Comparison of ENCODE assay signal across 25 cellular contexts in genomic region chr5:152094076-152094475, GRCh38.
"Had no signal": no experiment of that assay in that cellular context is flagged by ENCODE, and none has a peak within 500 bp of the region (broad histone marks: within the 10 kb centered on the region; RNA-seq: fewer than 3 reads in every experiment).

No MANE protein-coding gene starts in this region.

- H3K27me3 ChIP-seq: colonic mucosa, esophagus squamous epithelium, gastrocnemius medialis, heart right ventricle, left lung had no signal

- H3K27me3 Mint-ChIP-seq: dendritic cell treated with granulocyte-macrophage colony-stimulating factor and Interleukin-4, amounts not matched to agents 40 ng/mL and 50 ng/mL, for 4 days; effector memory CD8-positive, alpha-beta T cell had no signal

- H3K4me3 Mint-ChIP-seq: dendritic cell treated with granulocyte-macrophage colony-stimulating factor and Interleukin-4, amounts not matched to agents 40 ng/mL and 50 ng/mL, for 4 days; effector memory CD8-positive, alpha-beta T cell; immature natural killer cell; mesothelial cell of epicardium; naive thymus-derived CD4-positive, alpha-beta T cell had no signal

- H3K4me1 Mint-ChIP-seq: immature natural killer cell had no signal

- DNase-seq: colonic mucosa; cortex of kidney; effector CD8-positive, alpha-beta T cell; effector memory CD8-positive, alpha-beta T cell; esophagus squamous epithelium; foreskin fibroblast; foreskin melanocyte; gastrocnemius medialis; glutamatergic neuron; head of caudate nucleus; heart right ventricle; hypothalamus; immature natural killer cell; islet precursor cell; kidney; kidney glomerular epithelial cell; left colon; left lung; left ventricle myocardium superior; lower lobe of right lung; mesenchymal stem cell; mucosa of descending colon; naive thymus-derived CD4-positive, alpha-beta T cell had no signal

- H3K4me3 ChIP-seq: colonic mucosa, esophagus squamous epithelium, gastrocnemius medialis, heart right ventricle, left lung, lower lobe of right lung, mucosa of descending colon had no signal

- H3K36me3 Mint-ChIP-seq: immature natural killer cell; mesothelial cell of epicardium; naive thymus-derived CD4-positive, alpha-beta T cell had no signal

- H3K36me3 ChIP-seq: colonic mucosa, esophagus squamous epithelium, gastrocnemius medialis, heart right ventricle, left lung, lower lobe of right lung had no signal

- ATAC-seq: effector memory CD8-positive, alpha-beta T cell; gastrocnemius medialis; heart right ventricle; left colon; left lung; left ventricle myocardium superior; lower lobe of right lung; mucosa of descending colon; naive thymus-derived CD4-positive, alpha-beta T cell had no signal

- H3K9me3 ChIP-seq: colonic mucosa, esophagus squamous epithelium, gastrocnemius medialis, heart right ventricle, left lung, lower lobe of right lung, mucosa of descending colon had no signal

- H3K27ac ChIP-seq: colonic mucosa, esophagus squamous epithelium, gastrocnemius medialis, heart right ventricle, left lung, lower lobe of right lung had no signal

- H3K4me1 ChIP-seq: colonic mucosa, esophagus squamous epithelium, gastrocnemius medialis, heart right ventricle, left lung, lower lobe of right lung had no signal

- H3K27ac Mint-ChIP-seq: dendritic cell treated with granulocyte-macrophage colony-stimulating factor and Interleukin-4, amounts not matched to agents 40 ng/mL and 50 ng/mL, for 4 days; effector memory CD8-positive, alpha-beta T cell; immature natural killer cell; mesothelial cell of epicardium; naive thymus-derived CD4-positive, alpha-beta T cell had no signal

- H3K9me3 Mint-ChIP-seq: dendritic cell treated with granulocyte-macrophage colony-stimulating factor and Interleukin-4, amounts not matched to agents 40 ng/mL and 50 ng/mL, for 4 days; effector memory CD8-positive, alpha-beta T cell; mesothelial cell of epicardium had no signal
